Comparison of ENCODE assay signal across 8 cellular contexts in genomic region chr4:153573881-153574807, GRCh38.
DNase-seq lines count a peak whose midpoint lies in the region; ATAC-seq, FAIRE-seq and TF ChIP-seq lines count a peak whose summit lies in the region.

No MANE protein-coding gene starts in this region.

- H3K36me3 ChIP-seq in SJCRH30, result 0 out of 2 replicates have a peak, but pooled peaks cover 5% of the 10 kb centered on the region
- H3K36me3 ChIP-seq in left ventricle myocardium inferior, result no peaks in the 10 kb centered on the region
- no peaks in the 10 kb centered on the region for H3K36me3 ChIP-seq in small intestine (ENCODE audit: control insufficient read depth in 2 of 2, insufficient read depth in 2 of 2, low read length in 2 of 2)

- FAIRE-seq in small intestine (lab: Jason Lieb, UNC), result no peak

- H3K9me3 Mint-ChIP-seq in activated naive CD8-positive, alpha-beta T cell (ENCODE audit: low read depth), result no peaks in the 10 kb centered on the region

- peak; percentile 40 for DNase-seq in ACHN
- peak; percentile 54 to 75 for DNase-seq in SJCRH30
- DNase-seq in left ventricle myocardium inferior, result peak; percentile 58
- peak; percentile 69 for DNase-seq in small intestine
- no peak for DNase-seq in mesenteric fat pad (ENCODE audit: low spot score)

- H3K4me3 ChIP-seq in GM12875 (ENCODE audit: low read depth, low read length) (no peak overlapping the region), SJCRH30 (no peak overlapping the region), left ventricle myocardium inferior (no peak overlapping the region), small intestine (ENCODE audit: low read depth in 1 of 2, low read length in 2 of 2) (no peak overlapping the region)

- peak; percentile 39; the same call in 1 of the 2 replicates for TF ChIP-seq CTCF in GM12875 (IDR thresholded peaks at IDR 0.05; ENCODE audit: borderline replicate concordance, insufficient read depth, low read depth, low read length)
- peak; percentile 76 for TF ChIP-seq CTCF in left ventricle myocardium inferior (IDR thresholded peaks at IDR 0.05; ENCODE audit: borderline replicate concordance)

- ATAC-seq in HG03354 (IDR thresholded peaks at IDR 0.05; ENCODE audit: poor library complexity, severe bottlenecking, unreplicated experiment), result peak; percentile 66

- H3K27me3 ChIP-seq in SJCRH30 (no peaks in the 10 kb centered on the region), left ventricle myocardium inferior (ENCODE audit: low read depth) (no peaks in the 10 kb centered on the region), small intestine (ENCODE audit: control insufficient read depth in 2 of 2, insufficient read depth in 2 of 2, low read length in 2 of 2) (no peaks in the 10 kb centered on the region)

- H3K4me1 Mint-ChIP-seq in activated naive CD8-positive, alpha-beta T cell (ENCODE audit: low read depth), result peaks cover 70% of the 10 kb centered on the region

- no peaks in the 10 kb centered on the region for H3K9me3 ChIP-seq in SJCRH30 (replicated peaks)
- H3K9me3 ChIP-seq in left ventricle myocardium inferior (replicated peaks), result no peaks in the 10 kb centered on the region
- H3K9me3 ChIP-seq in small intestine (ENCODE audit: control insufficient read depth, low read depth), result no peaks in the 10 kb centered on the region

- 35 to 71% (median 62%) methylated on average over 4 of the region's 4 CpGs for WGBS in small intestine, 3 donors

- in situ Hi-C loops in ACHN (cut with HindIII; ENCODE audit: low pct_ligation_motif_present, low pct_unique_long_range_greater_than_20kb, low sequenced_read_pairs), result no loop called here

- intact Hi-C loops in left ventricle myocardium inferior (cut with micrococcal nuclease), result loop anchor here (10.0 kb wide), 2 partner anchors 109 to 429 kb away; partner anchors contain the start of gene TMEM131L

- H3K4me3 Mint-ChIP-seq in activated naive CD8-positive, alpha-beta T cell, result peak overlapping the region; percentile 11

- H3K27ac Mint-ChIP-seq in activated naive CD8-positive, alpha-beta T cell, result peak overlapping the region; percentile 73

- H3K27ac ChIP-seq in SJCRH30 (no peak overlapping the region), left ventricle myocardium inferior (replicated peaks) (peak overlapping the region; percentile 75), small intestine (ENCODE audit: low read depth in 1 of 2, low read length in 1 of 2) (no peak overlapping the region)

- no peaks in the 10 kb centered on the region for H3K27me3 Mint-ChIP-seq in activated naive CD8-positive, alpha-beta T cell

- H3K4me1 ChIP-seq in SJCRH30, result peaks cover 16% of the 10 kb centered on the region
- peaks cover 61% of the 10 kb centered on the region for H3K4me1 ChIP-seq in left ventricle myocardium inferior
- peaks cover 0 to 3% of the 10 kb centered on the region in 2 donors for H3K4me1 ChIP-seq in small intestine (ENCODE audit: control insufficient read depth in 2 of 2, insufficient read depth in 1 of 2, low read depth in 1 of 2, low read length in 1 of 2)

- peaks cover 9% of the 10 kb centered on the region for H3K36me3 Mint-ChIP-seq in activated naive CD8-positive, alpha-beta T cell
